ENCODE assay signal across 13 cellular contexts in genomic region chr7:143318661-143319060, GRCh38. TPM values are rescaled to one million over a fixed set of nuclear protein-coding genes. Genes with fewer than 3 reads are reported as not detected.
A peak's percentile ranks its signal among the peaks of the same experiment; 100 is the strongest.
DNase-seq lines count a peak whose midpoint lies in the region; ATAC-seq and TF ChIP-seq lines count a peak whose summit lies in the region.
"Had no signal": no experiment of that assay in that cellular context is flagged by ENCODE, and none has a peak within 500 bp of the region (broad histone marks: within the 10 kb centered on the region; RNA-seq: fewer than 3 reads in every experiment).

No MANE protein-coding gene starts in this region.

- H3K9me2 ChIP-seq in GM23248 (ENCODE audit: insufficient read depth): no peaks in the 10 kb centered on the region

- no peaks in the 10 kb centered on the region for H3F3A ChIP-seq in GM23248 (ENCODE audit: insufficient read depth)

- H3K79me1 ChIP-seq in trophoblast cell (ENCODE audit: low read length): no peaks in the 10 kb centered on the region

- H3K27me3 ChIP-seq in GM23248 (replicated peaks; ENCODE audit: insufficient read depth) (no peaks in the 10 kb centered on the region), heart left ventricle (no peaks in the 10 kb centered on the region), trophoblast cell (ENCODE audit: insufficient read depth, low read length) (no peaks in the 10 kb centered on the region), gastroesophageal sphincter (no peaks in the 10 kb centered on the region)
- H3K27me3 ChIP-seq: neutrophil had no signal

- H3K79me2 ChIP-seq in GM23248 (ENCODE audit: insufficient read depth) (no peaks in the 10 kb centered on the region), trophoblast cell (ENCODE audit: control insufficient read depth, insufficient read depth, low read length, poor library complexity) (no peaks in the 10 kb centered on the region)

- no peak overlapping the region for H4K8ac ChIP-seq in trophoblast cell (ENCODE audit: low read depth, low read length)

- TF ChIP-seq EP300 in gastroesophageal sphincter (IDR thresholded peaks at IDR 0.05): no peak

- no peaks in the 10 kb centered on the region for H3K4me1 ChIP-seq in GM23248 (ENCODE audit: insufficient read depth)
- peaks cover 0 to 23% (median 0%) of the 10 kb centered on the region in 12 donors for H3K4me1 ChIP-seq in heart left ventricle
- peaks cover 4 to 7% of the 10 kb centered on the region in 2 experiments for H3K4me1 ChIP-seq in trophoblast cell (ENCODE audit: control insufficient read depth in 1 of 2, insufficient read depth in 2 of 2, low read length in 2 of 2)
- H3K4me1 ChIP-seq in gastroesophageal sphincter: no peaks in the 10 kb centered on the region
- H3K4me1 ChIP-seq: HAP-1 had no signal

- H3K4ac ChIP-seq in trophoblast cell (ENCODE audit: low read depth, low read length): no peak overlapping the region

- H3K27ac ChIP-seq in GM23248: no peak overlapping the region
- peak overlapping the region in 1 of 12 donors; percentile 30 for H3K27ac ChIP-seq in heart left ventricle
- H3K27ac ChIP-seq in trophoblast cell (ENCODE audit: low read depth, low read length): no peak overlapping the region
- H3K27ac ChIP-seq in gastroesophageal sphincter: no peak overlapping the region
- H3K27ac ChIP-seq: neutrophil had no signal

- no peak overlapping the region for H2AFZ ChIP-seq in GM23248
- H2AFZ ChIP-seq in trophoblast cell (ENCODE audit: insufficient read depth, low read length, poor library complexity): no peak overlapping the region

- intact Hi-C loops in heart left ventricle (cut with DNase I): loop anchor here in 2 of 10 donors (5.0 to 10.0 kb wide), 2 partner anchors 44 to 96 kb away; partner anchors contain the start of gene FAM131B (in 1 of the 2)

- no peak overlapping the region for H2AK5ac ChIP-seq in trophoblast cell (ENCODE audit: low read length)

- in situ Hi-C loops in GM23248 (cut with MboI): no loop called here

- no peak overlapping the region for H3K14ac ChIP-seq in trophoblast cell (ENCODE audit: low read length)

- 77 to 79% methylated on average over 5 of the region's 5 CpGs for WGBS in GM23248 (ENCODE audit: low coverage in 1 of 2, low lambda C conversion rate in 2 of 2, missing lambda C conversion rate in 2 of 2), 2 experiments
- 52 to 74% (median 70%) methylated on average over 5 of the region's 5 CpGs for WGBS in heart left ventricle, 4 donors
- WGBS in trophoblast cell (ENCODE audit: extremely low coverage, insufficient coverage, insufficient read length): no CpG with 5 or more reads among the region's 5 CpGs
- WGBS in gastroesophageal sphincter (ENCODE audit: low coverage in 1 of 2), 2 donors: 70 to 73% methylated on average over 3 of the region's 5 CpGs

- H3K18ac ChIP-seq in trophoblast cell (ENCODE audit: low read length): no peak overlapping the region

- peak; percentile 8 for DNase-seq in GM23248
- peak; percentile 89 for DNase-seq in amniotic epithelial cell (ENCODE audit: low read depth)
- peak in 2 of 5 donors; percentile 33 to 36 for DNase-seq in heart left ventricle
- DNase-seq in trophoblast cell: peak; percentile 7 to 21
- DNase-seq in NCI-H1436 (lab: John Stamatoyannopoulos, UW): no peak
- no peak for DNase-seq in GM19240 (ENCODE audit: insufficient read length, low spot score)
- DNase-seq: activated CD8-positive, alpha-beta T cell treated with anti-CD3 and anti-CD28 coated beads, Interleukin-2, amount 10 ng/mL, durations not matched to agents 7 days and 5 days; CD4-positive, CD25-positive, alpha-beta regulatory T cell; effector CD4-positive, alpha-beta T cell had no signal

- TF ChIP-seq POLR2A in heart left ventricle (IDR thresholded peaks at IDR 0.05) (no peak), gastroesophageal sphincter (IDR thresholded peaks at IDR 0.05) (no peak)

- no peaks in the 10 kb centered on the region for H4K20me1 ChIP-seq in GM23248 (ENCODE audit: insufficient read depth)

- H3K9me3 ChIP-seq in GM23248 (ENCODE audit: low read depth) (no peaks in the 10 kb centered on the region), heart left ventricle (no peaks in the 10 kb centered on the region), trophoblast cell (ENCODE audit: insufficient read depth, low read depth, low read length) (peaks cover 1% of the 10 kb centered on the region), gastroesophageal sphincter (no peaks in the 10 kb centered on the region)
- H3K9me3 ChIP-seq: HAP-1, neutrophil had no signal

- H4K12ac ChIP-seq in trophoblast cell (ENCODE audit: low read depth, low read length): no peak overlapping the region

- H3K4me2 ChIP-seq in GM23248 (ENCODE audit: unreplicated experiment) (no peak overlapping the region), trophoblast cell (ENCODE audit: low read length) (no peak overlapping the region)

- H4K91ac ChIP-seq in trophoblast cell (ENCODE audit: low read depth, low read length): no peak overlapping the region

- ATAC-seq in heart left ventricle (peak; percentile 28 to 60 (median 44)), HG02870 (IDR thresholded peaks at IDR 0.05; ENCODE audit: unreplicated experiment) (no peak), gastroesophageal sphincter (no peak)
- ATAC-seq: activated CD8-positive, alpha-beta T cell treated with anti-CD3 and anti-CD28 coated beads, Interleukin-2, amount 10 ng/mL, durations not matched to agents 7 days and 5 days had no signal

- no peaks in the 10 kb centered on the region for H3K36me3 ChIP-seq in GM23248 (ENCODE audit: low read depth)
- no peaks in the 10 kb centered on the region for H3K36me3 ChIP-seq in heart left ventricle
- no peaks in the 10 kb centered on the region for H3K36me3 ChIP-seq in trophoblast cell (ENCODE audit: control insufficient read depth in 1 of 2, insufficient read depth in 2 of 2, low read length in 2 of 2)
- no peaks in the 10 kb centered on the region for H3K36me3 ChIP-seq in gastroesophageal sphincter
- H3K36me3 ChIP-seq: HAP-1, neutrophil had no signal

- H3K9ac ChIP-seq in GM23248 (no peak overlapping the region), trophoblast cell (ENCODE audit: low read length) (no peak overlapping the region)

- no peak overlapping the region for H2BK120ac ChIP-seq in trophoblast cell (ENCODE audit: insufficient read depth, low read length, poor library complexity)

- no peak overlapping the region for H2BK12ac ChIP-seq in trophoblast cell (ENCODE audit: low read length)

- H2BK5ac ChIP-seq in trophoblast cell (ENCODE audit: low read depth, low read length, poor library complexity): no peak overlapping the region

- TF ChIP-seq CTCF in heart left ventricle (IDR thresholded peaks at IDR 0.05): no peak
- TF ChIP-seq CTCF in gastroesophageal sphincter (IDR thresholded peaks at IDR 0.05): no peak

- no peak overlapping the region for H3K23ac ChIP-seq in trophoblast cell (ENCODE audit: low read length)

- no peak overlapping the region for H3K4me3 ChIP-seq in GM23248
- H3K4me3 ChIP-seq in heart left ventricle: no peak overlapping the region
- no peak overlapping the region for H3K4me3 ChIP-seq in trophoblast cell (ENCODE audit: low read depth, low read length)
- H3K4me3 ChIP-seq in gastroesophageal sphincter: no peak overlapping the region
- H3K4me3 ChIP-seq: HAP-1 had no signal

RNA-seq across cellular contexts. Expression of gene CLCN1, which starts 2.8 kb away (rescaled TPM):
- not detected in 2 replicates for total RNA-seq in GM23248 (2014; rRNA removed; shearing (Covaris generic))
- not detected in 2 replicates for polyA plus RNA-seq in GM23248 (2016; fragmentation: Nextera tagmentation; extraction: Ambion mirVana)
- total RNA-seq in heart left ventricle: 1 to 10 TPM in 1 of 9 donors, not detected in 8; 1.4 TPM
- polyA plus RNA-seq in heart left ventricle: under 1 TPM in 1 of 2 donors, not detected in 1; 0.03 TPM
- polyA plus RNA-seq in trophoblast cell (2013): 0.03 TPM in 2 replicates
- not detected for total RNA-seq in gastroesophageal sphincter
- total RNA-seq: CD4-positive, CD25-positive, alpha-beta regulatory T cell had no signal

RNA-seq across cellular contexts. Expression of gene CASP2, which starts 30.5 kb away (rescaled TPM):
- total RNA-seq in GM23248 (2014; rRNA removed; shearing (Covaris generic)): 9.2 and 12.9 TPM in 2 replicates
- polyA plus RNA-seq in GM23248 (2016; fragmentation: Nextera tagmentation; extraction: Ambion mirVana): 12.4 and 13.1 TPM in 2 replicates
- 10 to 100 TPM in 6 of 9 donors, 1 to 10 TPM in 3; 7.4 to 18.3 (median 13.8) TPM for total RNA-seq in heart left ventricle
- 1 to 10 TPM; 5.4 to 7.0 TPM for polyA plus RNA-seq in heart left ventricle
- 23.1 and 23.8 TPM in 2 replicates for polyA plus RNA-seq in trophoblast cell (2013)
- 10 to 100 TPM; 10.1 to 14.5 (median 13.6) TPM for total RNA-seq in gastroesophageal sphincter

RNA-seq across cellular contexts. Expression of gene TMEM139, which starts 33.9 kb away (rescaled TPM):
- not detected in 2 replicates for total RNA-seq in GM23248 (2014; rRNA removed; shearing (Covaris generic))
- not detected in 2 replicates for polyA plus RNA-seq in GM23248 (2016; fragmentation: Nextera tagmentation; extraction: Ambion mirVana)
- total RNA-seq in heart left ventricle: 10 to 100 TPM in 5 of 9 donors, 1 to 10 TPM in 4; 4.5 to 18.4 (median 12.1) TPM
- 10 to 100 TPM in 1 of 2 donors, 1 to 10 TPM in 1; 4.1 to 23.5 TPM for polyA plus RNA-seq in heart left ventricle
- polyA plus RNA-seq in trophoblast cell (2013): 1.1 and 1.4 TPM in 2 replicates
- total RNA-seq in gastroesophageal sphincter: 1 to 10 TPM in 1 of 4 donors, under 1 TPM in 2, not detected in 1; 0.40 to 1.4 (median 0.49) TPM

RNA-seq across cellular contexts. Expression of gene FAM131B, which starts 43.9 kb away (rescaled TPM):
- 3.0 TPM in 2 replicates for total RNA-seq in GM23248 (2014; rRNA removed; shearing (Covaris generic))
- polyA plus RNA-seq in GM23248 (2016; fragmentation: Nextera tagmentation; extraction: Ambion mirVana): 0.50 and 1.1 TPM in 2 replicates
- total RNA-seq in heart left ventricle: under 1 TPM; 0.15 to 0.79 (median 0.42) TPM
- under 1 TPM; 0.19 to 0.25 TPM for polyA plus RNA-seq in heart left ventricle
- polyA plus RNA-seq in trophoblast cell (2013): 0.22 and 0.28 TPM in 2 replicates
- 1 to 10 TPM in 2 of 4 donors, under 1 TPM in 2; 0.31 to 2.4 (median 1.2) TPM for total RNA-seq in gastroesophageal sphincter

RNA-seq across cellular contexts. Expression of gene GSTK1, which starts 55.4 kb away (rescaled TPM):
- total RNA-seq in GM23248 (2014; rRNA removed; shearing (Covaris generic)): 119 and 132 TPM in 2 replicates
- polyA plus RNA-seq in GM23248 (2016; fragmentation: Nextera tagmentation; extraction: Ambion mirVana) (149 and 153 TPM in 2 replicates), heart left ventricle (100 to 1,000 TPM; 123 to 274 TPM)
- total RNA-seq in heart left ventricle (100 to 1,000 TPM; 174 to 349 (median 281) TPM), gastroesophageal sphincter (100 to 1,000 TPM in 3 of 4 donors, 10 to 100 TPM in 1; 98.1 to 128 (median 120) TPM)
- polyA plus RNA-seq in trophoblast cell (2013): 130 and 132 TPM in 2 replicates

Comparison
In these comparisons a context has a peak if more than half of its experiments do, and no peak if none do; other contexts are left out.
1. DNase-seq: peak in GM23248 (single experiment), amniotic epithelial cell (single experiment) and trophoblast cell (2 of 2); none in NCI-H1436 (single experiment) and GM19240 (single experiment).
2. ATAC-seq: peak in heart left ventricle (4 of 4); none in HG02870 (single experiment) and gastroesophageal sphincter (single experiment).